ENCODE assay signal across 8 cellular contexts in the genomic region with DNA sequence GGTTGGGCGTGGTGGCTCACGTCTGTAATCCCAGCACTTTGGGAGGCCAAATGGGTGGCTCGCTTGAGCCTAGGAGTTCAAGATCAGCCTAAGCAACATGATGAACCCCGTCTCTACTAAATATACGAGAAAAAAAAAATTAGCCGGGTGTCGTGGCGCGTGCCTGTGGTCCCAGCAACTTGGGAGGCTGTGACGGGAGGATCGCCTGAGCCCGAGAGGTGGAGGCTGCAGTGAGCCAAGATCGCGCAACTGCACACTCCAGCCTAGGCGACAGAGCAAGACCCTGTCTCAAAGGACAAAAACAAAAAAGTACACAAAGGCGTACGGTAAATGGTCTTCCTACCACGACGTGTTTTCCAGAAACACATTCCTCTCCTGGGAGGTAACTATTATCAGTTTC. TPM values are rescaled to one million over a fixed set of nuclear protein-coding genes. Genes with fewer than 3 reads are reported as not detected.
DNase-seq lines count a peak whose midpoint lies in the region; ATAC-seq, FAIRE-seq and TF ChIP-seq lines count a peak whose summit lies in the region.

No MANE protein-coding gene starts in this region.

- no peak for FAIRE-seq in K562 (lab: Jason Lieb, UNC)

- 0 out of 2 replicates have a peak, but pooled peaks cover 3% of the 10 kb centered on the region for H4K20me1 ChIP-seq in K562 (replicated peaks; ENCODE audit: control insufficient read depth, insufficient read depth, low read length)

- H3K36me3 ChIP-seq in cardiac muscle cell: peaks cover 15% of the 10 kb centered on the region
- peaks cover 16% of the 10 kb centered on the region for H3K36me3 ChIP-seq in K562 (ENCODE audit: control insufficient read depth, insufficient read depth, low read length)
- peaks cover 17% of the 10 kb centered on the region for H3K36me3 ChIP-seq in mesodermal cell (ENCODE audit: control insufficient read depth, insufficient read depth, low read length)
- no peaks in the 10 kb centered on the region for H3K36me3 ChIP-seq in urinary bladder (ENCODE audit: insufficient read depth)

- H3K9ac ChIP-seq in K562 (ENCODE audit: insufficient read depth in 1 of 2, low read depth in 2 of 2, low read length in 2 of 2): peak overlapping the region; percentile 72 to 92; a peak in 1 of 4 replicates

- no peak for TF ChIP-seq EP300 in K562 (IDR thresholded peaks at IDR 0.05; ENCODE audit: low read length)

- TF ChIP-seq POLR2A in K562 (conservative IDR thresholded peaks at IDR 0.05): no peak

- ATAC-seq in left cardiac atrium: no peak
- no peak for ATAC-seq in K562

- H2AFZ ChIP-seq in K562 (ENCODE audit: low read depth, low read length): peak overlapping the region; percentile 91

- CTCF ChIA-PET in K562 (lab: Yijun Ruan, JAX; ENCODE audit: low intra/inter-chr PET ratio): no interaction called here

- H3K79me2 ChIP-seq in K562 (ENCODE audit: control insufficient read depth, insufficient read depth, low read length): peaks cover 42% of the 10 kb centered on the region

- intact Hi-C loops in left cardiac atrium (cut with DNase I) (no loop called here), K562 (cut with micrococcal nuclease) (no loop called here)

- H3K27ac ChIP-seq in cardiac muscle cell: peak overlapping the region; percentile 87
- peak overlapping the region; percentile 86; the same call in 1 of the 3 replicates for H3K27ac ChIP-seq in K562 (ENCODE audit: extremely low read depth, low read depth, low read length)
- H3K27ac ChIP-seq in mesodermal cell (ENCODE audit: low read depth, low read length, severe bottlenecking): peak overlapping the region; percentile 86
- H3K27ac ChIP-seq in urinary bladder (ENCODE audit: low read depth): no peak overlapping the region

- no peak for TF ChIP-seq CTCF in cardiac muscle cell (IDR thresholded peaks at IDR 0.05; ENCODE audit: low read depth, low read length)
- no peak for TF ChIP-seq CTCF in K562 (IDR thresholded peaks at IDR 0.05 in 2 of 3, conservative IDR thresholded peaks at IDR 0.05 in 1 of 3; ENCODE audit: insufficient read depth in 2 of 3, low read depth in 1 of 3, low read length in 3 of 3)

- in situ Hi-C loops in K562 (cut with MboI): loop anchor here (25.0 kb wide), 2 partner anchors 243 to 1243 kb away; no protein-coding TSS in a partner anchor

- H3K9me3 ChIP-seq in cardiac muscle cell (ENCODE audit: low read depth) (no peaks in the 10 kb centered on the region), K562 (replicated peaks; ENCODE audit: control insufficient read depth, insufficient read depth, low read depth, low read length) (no peaks in the 10 kb centered on the region), mesodermal cell (ENCODE audit: control insufficient read depth, low read length) (no peaks in the 10 kb centered on the region)

- 52% methylated on average over 17 of the region's 19 CpGs for WGBS in K562 (ENCODE audit: insufficient coverage, low coverage, missing lambda C conversion rate)
- 78 to 81% methylated on average over 18 to 19 of the region's 19 CpGs for WGBS in mesodermal cell (ENCODE audit: insufficient coverage in 2 of 2), 2 experiments
- WGBS in urinary bladder: 61% methylated on average over 19 of the region's 19 CpGs

- BruUV-seq in K562 (replicated peaks; lab: Mats Ljungman, UMichigan): TSS peak; percentile 50

- H3K4me2 ChIP-seq in K562 (ENCODE audit: insufficient read depth, low read length): peak overlapping the region; percentile 88

- TF ChIP-seq RAD21 in K562 (CRISPR knock-in tag; conservative IDR thresholded peaks at IDR 0.05 in 1 of 2, IDR thresholded peaks at IDR 0.05 in 1 of 2): no peak

- DNase-seq in cardiac muscle cell (ENCODE audit: low read depth in 1 of 2, low spot score in 1 of 2) (no peak), left cardiac atrium (no peak), K562 (ENCODE audit: extremely low read depth in 1 of 4, low spot score in 3 of 4) (peak in 1 of 4 experiments; percentile 12), HPDE6-E6E7 (ENCODE audit: extremely low spot score) (no peak), NCI-H1105 treated with DMSO at 0.1 percent for 48 hours (lab: John Stamatoyannopoulos, UW) (no peak)
- no peak for DNase-seq in activated CD8-positive, alpha-beta memory T cell treated with anti-CD3 and anti-CD28 coated beads, Interleukin-2, amount 50 U/mL, for 48 hours

- POLR2A ChIA-PET in K562 (lab: Yijun Ruan, JAX): interaction anchor here (1.0 to 1.1 kb wide), 2 partner anchors 11 to 21 kb away, joined by 4 to 5 read pairs; no protein-coding TSS in a partner anchor

- H3K9me1 ChIP-seq in K562 (ENCODE audit: control insufficient read depth, insufficient read depth, low read length): no peaks in the 10 kb centered on the region

- H3K4me3 ChIP-seq in cardiac muscle cell (peak overlapping the region; percentile 54), K562 (peak overlapping the region; percentile 71), mesodermal cell (ENCODE audit: extremely low read depth, insufficient read depth, low read length, poor library complexity, severe bottlenecking) (peak overlapping the region; percentile 100), urinary bladder (ENCODE audit: low read depth, low read length) (peak overlapping the region; percentile 85)

- peaks cover 16% of the 10 kb centered on the region for H3K4me1 ChIP-seq in cardiac muscle cell (ENCODE audit: low read depth)
- H3K4me1 ChIP-seq in K562 (replicated peaks in 1 of 2; ENCODE audit: control insufficient read depth in 2 of 2, insufficient read depth in 2 of 2, low read length in 2 of 2): peaks cover 4 to 7% of the 10 kb centered on the region in 2 experiments; a peak in 3 of 5 replicates
- no peaks in the 10 kb centered on the region for H3K4me1 ChIP-seq in mesodermal cell (ENCODE audit: control insufficient read depth, insufficient read depth, low read length, poor library complexity, severe bottlenecking)
- no peaks in the 10 kb centered on the region for H3K4me1 ChIP-seq in urinary bladder (ENCODE audit: insufficient read depth)

- H3K27me3 ChIP-seq in cardiac muscle cell (no peaks in the 10 kb centered on the region), K562 (ENCODE audit: control insufficient read depth in 2 of 2, insufficient read depth in 2 of 2, low read length in 2 of 2) (no peaks in the 10 kb centered on the region)

TF ChIP-seq in K562, 482 proteins besides CTCF, POLR2A, EP300 and RAD21:
- TF ChIP-seq PHF21A (IDR thresholded peaks at IDR 0.05; ENCODE audit: borderline replicate concordance, low read depth): no peak
- TF ChIP-seq, protein P1, sequence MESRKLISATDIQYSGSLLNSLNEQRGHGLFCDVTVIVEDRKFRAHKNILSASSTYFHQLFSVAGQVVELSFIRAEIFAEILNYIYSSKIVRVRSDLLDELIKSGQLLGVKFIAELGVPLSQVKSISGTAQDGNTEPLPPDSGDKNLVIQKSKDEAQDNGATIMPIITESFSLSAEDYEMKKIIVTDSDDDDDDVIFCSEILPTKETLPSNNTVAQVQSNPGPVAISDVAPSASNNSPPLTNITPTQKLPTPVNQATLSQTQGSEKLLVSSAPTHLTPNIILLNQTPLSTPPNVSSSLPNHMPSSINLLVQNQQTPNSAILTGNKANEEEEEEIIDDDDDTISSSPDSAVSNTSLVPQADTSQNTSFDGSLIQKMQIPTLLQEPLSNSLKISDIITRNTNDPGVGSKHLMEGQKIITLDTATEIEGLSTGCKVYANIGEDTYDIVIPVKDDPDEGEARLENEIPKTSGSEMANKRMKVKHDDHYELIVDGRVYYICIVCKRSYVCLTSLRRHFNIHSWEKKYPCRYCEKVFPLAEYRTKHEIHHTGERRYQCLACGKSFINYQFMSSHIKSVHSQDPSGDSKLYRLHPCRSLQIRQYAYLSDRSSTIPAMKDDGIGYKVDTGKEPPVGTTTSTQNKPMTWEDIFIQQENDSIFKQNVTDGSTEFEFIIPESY (CRISPR knock-in tag; IDR thresholded peaks at IDR 0.05): peak; percentile 14; the same call in 1 of the 2 replicates

RNA-seq across cellular contexts. Expression of gene BDP1, which starts 0.5 kb away (rescaled TPM):
- total RNA-seq in cardiac muscle cell (14.4 and 24.5 TPM in 2 replicates), left cardiac atrium (10 to 100 TPM; 13.1 to 18.6 TPM), K562 (2014; rRNA removed) (21.1 and 23.9 TPM in 2 replicates), K562 (2014; rRNA removed; fragmentation: Illumina TruSeq; extraction: Trizol) (39.1 and 45.4 TPM in 2 replicates), K562 (2015; rRNA removed; fragmentation: Illumina TruSeq; extraction: Trizol) (42.0 and 47.3 TPM in 2 replicates), K562 (2021) (23.7 and 24.0 TPM in 2 replicates), urinary bladder (77.4 TPM)
- polyA plus RNA-seq in cardiac muscle cell (18.0 and 18.4 TPM in 2 replicates), K562 (2011; rRNA removed) (16.7 and 22.7 TPM in 2 replicates), K562 (2014; fragmentation: Illumina TruSeq; extraction: Trizol) (19.9 and 25.8 TPM in 2 replicates), K562 (2014; fragmentation: Nextera tagmentation; extraction: Ambion mirVana) (1 to 10 TPM; 6.9 to 7.9 TPM), K562 (2014; rRNA removed) (16.8 and 17.2 TPM in 2 replicates), urinary bladder (11.3 TPM)
- total RNA-seq in K562 (2011; cell fraction: chromatin; rRNA removed; ENCODE audit: low replicate concordance): 20.0 and 81.8 TPM in 2 replicates
- total RNA-seq in K562 (2011; cell fraction: nucleolus; rRNA removed): 11.8 and 12.4 TPM in 2 replicates
- total RNA-seq in K562 (2011; cell fraction: nucleoplasm; rRNA removed): 25.7 and 37.8 TPM in 2 replicates
- 4.7 and 7.3 TPM in 2 replicates for polyA plus RNA-seq in K562 (2011; cell fraction: cytosol; rRNA removed)
- polyA plus RNA-seq in K562 (2011; cell fraction: nucleus; rRNA removed): 15.5 and 18.2 TPM in 2 replicates
- polyA plus RNA-seq in K562 (2012): 10.3 and 13.3 TPM in 2 replicates
- 34.7 and 37.3 TPM in 2 replicates for polyA minus RNA-seq in K562 (2011; rRNA and poly(A)+ RNA removed)
- 10.6 and 15.2 TPM in 2 replicates for polyA minus RNA-seq in K562 (2011; cell fraction: cytosol; rRNA and poly(A)+ RNA removed)
- polyA minus RNA-seq in K562 (2011; cell fraction: nucleus; rRNA and poly(A)+ RNA removed): 16.3 and 26.9 TPM in 2 replicates
- polyA plus RNA-seq in mesodermal cell (2013, experiment 1 of 2): 12.6 TPM
- 14.7 TPM for polyA plus RNA-seq in mesodermal cell (2013, experiment 2 of 2)
